ENCODE assay signal across 36 cellular contexts in genomic region chr5:28770307-28770706, GRCh38.
"Had no signal": no experiment of that assay in that cellular context is flagged by ENCODE, and none has a peak within 500 bp of the region (broad histone marks: within the 10 kb centered on the region; RNA-seq: fewer than 3 reads in every experiment).

No MANE protein-coding gene starts in this region.

- H3K36me3 ChIP-seq: MG63 had no signal

- DNase-seq: Karpas-422, Kasumi-1, MG63, MM.1S, MV-4-11, NCI-H1048, NCI-H1092, NCI-H1092 treated with DMSO at 0.1 percent for 48 hours, NCI-H1105, NCI-H1105 treated with DMSO at 0.1 percent for 48 hours, NCI-H1417, NCI-H1417 treated with DMSO at 0.1 percent for 48 hours, NCI-H1436, NCI-H1436 treated with DMSO at 0.1 percent for 48 hours, NCI-H146, NCI-H1694, NCI-H1694 treated with DMSO at 0.1 percent for 48 hours, NCI-H187, NCI-H187 treated with DMSO at 0.1 percent for 48 hours, NCI-H1930, NCI-H2029, NCI-H2029 treated with DMSO at 0.1 percent for 48 hours, NCI-H2081, NCI-H2081 treated with DMSO at 0.1 percent for 48 hours, NCI-H2107, NCI-H2171, NCI-H2171 treated with DMSO at 0.1 percent for 48 hours, NCI-H2227 treated with DMSO at 0.1 percent for 48 hours, NCI-H226, NCI-H345, NCI-H446, NCI-H446 treated with DMSO at 0.1 percent for 48 hours, NCI-H510A, NCI-H510A treated with DMSO at 0.1 percent for 48 hours, NCI-H524, NCI-H524 treated with DMSO at 0.1 percent for 48 hours had no signal

- H3K9me3 ChIP-seq: MG63 had no signal

- H3K27me3 ChIP-seq: MG63 had no signal

- H3K4me3 ChIP-seq: MG63 had no signal
